Comparison of ENCODE assay signal across 1 cellular context in the genomic region with DNA sequence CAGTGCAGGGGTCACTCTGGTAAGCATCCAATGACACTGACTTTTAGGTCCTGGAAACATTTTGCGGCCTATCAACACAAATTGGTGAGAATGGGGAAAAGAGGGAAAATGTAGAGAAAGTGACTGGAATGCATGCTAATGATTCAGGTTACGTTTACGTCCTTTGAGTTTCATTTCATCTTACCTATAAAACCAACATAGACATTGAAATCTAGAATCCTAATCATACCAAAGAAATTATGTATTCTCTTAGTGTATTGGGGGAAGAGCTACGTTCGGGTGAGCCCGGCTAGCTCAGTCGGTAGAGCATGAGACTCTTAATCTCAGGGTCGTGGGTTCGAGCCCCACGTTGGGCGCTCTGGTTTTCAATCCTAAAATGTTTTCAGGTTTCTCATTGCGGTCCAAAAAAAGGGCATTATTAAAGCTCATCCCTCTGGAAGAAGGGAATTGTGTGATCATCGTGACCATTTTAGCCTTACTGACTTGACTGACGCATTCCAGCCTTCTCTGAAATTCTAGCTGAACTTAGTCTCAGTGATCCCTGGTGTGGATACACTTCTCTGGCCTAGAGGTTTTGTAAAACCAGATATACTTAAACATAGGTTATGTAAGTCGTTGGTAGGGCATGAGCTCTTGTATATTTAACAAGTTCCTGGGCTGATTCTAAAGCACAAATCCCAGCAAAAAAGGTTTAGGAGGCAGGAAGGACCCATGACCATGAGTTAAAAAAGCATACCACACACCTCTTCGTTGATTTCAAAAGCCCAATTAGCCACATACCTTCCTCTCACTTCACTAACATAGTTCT.
A peak's percentile ranks its signal among the peaks of the same experiment; 100 is the strongest.
TF ChIP-seq lines count a peak whose summit lies in the region.

No MANE protein-coding gene starts in this region.

TF ChIP-seq in HepG2, 621 proteins besides CTCF, POLR2A, EP300 and RAD21 (continued from another document and continues in another):
- TF ChIP-seq, protein P1, sequence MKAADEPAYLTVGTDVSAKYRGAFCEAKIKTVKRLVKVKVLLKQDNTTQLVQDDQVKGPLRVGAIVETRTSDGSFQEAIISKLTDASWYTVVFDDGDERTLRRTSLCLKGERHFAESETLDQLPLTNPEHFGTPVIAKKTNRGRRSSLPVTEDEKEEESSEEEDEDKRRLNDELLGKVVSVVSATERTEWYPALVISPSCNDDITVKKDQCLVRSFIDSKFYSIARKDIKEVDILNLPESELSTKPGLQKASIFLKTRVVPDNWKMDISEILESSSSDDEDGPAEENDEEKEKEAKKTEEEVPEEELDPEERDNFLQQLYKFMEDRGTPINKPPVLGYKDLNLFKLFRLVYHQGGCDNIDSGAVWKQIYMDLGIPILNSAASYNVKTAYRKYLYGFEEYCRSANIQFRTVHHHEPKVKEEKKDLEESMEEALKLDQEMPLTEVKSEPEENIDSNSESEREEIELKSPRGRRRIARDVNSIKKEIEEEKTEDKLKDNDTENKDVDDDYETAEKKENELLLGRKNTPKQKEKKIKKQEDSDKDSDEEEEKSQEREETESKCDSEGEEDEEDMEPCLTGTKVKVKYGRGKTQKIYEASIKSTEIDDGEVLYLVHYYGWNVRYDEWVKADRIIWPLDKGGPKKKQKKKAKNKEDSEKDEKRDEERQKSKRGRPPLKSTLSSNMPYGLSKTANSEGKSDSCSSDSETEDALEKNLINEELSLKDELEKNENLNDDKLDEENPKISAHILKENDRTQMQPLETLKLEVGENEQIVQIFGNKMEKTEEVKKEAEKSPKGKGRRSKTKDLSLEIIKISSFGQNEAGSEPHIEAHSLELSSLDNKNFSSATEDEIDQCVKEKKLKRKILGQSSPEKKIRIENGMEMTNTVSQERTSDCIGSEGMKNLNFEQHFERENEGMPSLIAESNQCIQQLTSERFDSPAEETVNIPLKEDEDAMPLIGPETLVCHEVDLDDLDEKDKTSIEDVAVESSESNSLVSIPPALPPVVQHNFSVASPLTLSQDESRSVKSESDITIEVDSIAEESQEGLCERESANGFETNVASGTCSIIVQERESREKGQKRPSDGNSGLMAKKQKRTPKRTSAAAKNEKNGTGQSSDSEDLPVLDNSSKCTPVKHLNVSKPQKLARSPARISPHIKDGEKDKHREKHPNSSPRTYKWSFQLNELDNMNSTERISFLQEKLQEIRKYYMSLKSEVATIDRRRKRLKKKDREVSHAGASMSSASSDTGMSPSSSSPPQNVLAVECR (CRISPR knock-in tag; IDR thresholded peaks at IDR 0.05; ENCODE audit: borderline replicate concordance) = peak; percentile 62; the same call in 1 of the 2 replicates
- peak; percentile 72; the same call in 1 of the 2 replicates for TF ChIP-seq ZKSCAN1 (IDR thresholded peaks at IDR 0.05; ENCODE audit: low read length)
- peak; percentile 57 for TF ChIP-seq GATAD1 (CRISPR knock-in tag; IDR thresholded peaks at IDR 0.05)
- TF ChIP-seq, protein P2, sequence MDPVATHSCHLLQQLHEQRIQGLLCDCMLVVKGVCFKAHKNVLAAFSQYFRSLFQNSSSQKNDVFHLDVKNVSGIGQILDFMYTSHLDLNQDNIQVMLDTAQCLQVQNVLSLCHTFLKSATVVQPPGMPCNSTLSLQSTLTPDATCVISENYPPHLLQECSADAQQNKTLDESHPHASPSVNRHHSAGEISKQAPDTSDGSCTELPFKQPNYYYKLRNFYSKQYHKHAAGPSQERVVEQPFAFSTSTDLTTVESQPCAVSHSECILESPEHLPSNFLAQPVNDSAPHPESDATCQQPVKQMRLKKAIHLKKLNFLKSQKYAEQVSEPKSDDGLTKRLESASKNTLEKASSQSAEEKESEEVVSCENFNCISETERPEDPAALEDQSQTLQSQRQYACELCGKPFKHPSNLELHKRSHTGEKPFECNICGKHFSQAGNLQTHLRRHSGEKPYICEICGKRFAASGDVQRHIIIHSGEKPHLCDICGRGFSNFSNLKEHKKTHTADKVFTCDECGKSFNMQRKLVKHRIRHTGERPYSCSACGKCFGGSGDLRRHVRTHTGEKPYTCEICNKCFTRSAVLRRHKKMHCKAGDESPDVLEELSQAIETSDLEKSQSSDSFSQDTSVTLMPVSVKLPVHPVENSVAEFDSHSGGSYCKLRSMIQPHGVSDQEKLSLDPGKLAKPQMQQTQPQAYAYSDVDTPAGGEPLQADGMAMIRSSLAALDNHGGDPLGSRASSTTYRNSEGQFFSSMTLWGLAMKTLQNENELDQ (CRISPR knock-in tag; IDR thresholded peaks at IDR 0.05; ENCODE audit: borderline replicate concordance) = no peak
- TF ChIP-seq, protein P3, sequence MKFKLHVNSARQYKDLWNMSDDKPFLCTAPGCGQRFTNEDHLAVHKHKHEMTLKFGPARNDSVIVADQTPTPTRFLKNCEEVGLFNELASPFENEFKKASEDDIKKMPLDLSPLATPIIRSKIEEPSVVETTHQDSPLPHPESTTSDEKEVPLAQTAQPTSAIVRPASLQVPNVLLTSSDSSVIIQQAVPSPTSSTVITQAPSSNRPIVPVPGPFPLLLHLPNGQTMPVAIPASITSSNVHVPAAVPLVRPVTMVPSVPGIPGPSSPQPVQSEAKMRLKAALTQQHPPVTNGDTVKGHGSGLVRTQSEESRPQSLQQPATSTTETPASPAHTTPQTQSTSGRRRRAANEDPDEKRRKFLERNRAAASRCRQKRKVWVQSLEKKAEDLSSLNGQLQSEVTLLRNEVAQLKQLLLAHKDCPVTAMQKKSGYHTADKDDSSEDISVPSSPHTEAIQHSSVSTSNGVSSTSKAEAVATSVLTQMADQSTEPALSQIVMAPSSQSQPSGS (CRISPR knock-in tag; IDR thresholded peaks at IDR 0.05) = peak; percentile 55; the same call in 1 of the 2 replicates
- TF ChIP-seq, protein P4, sequence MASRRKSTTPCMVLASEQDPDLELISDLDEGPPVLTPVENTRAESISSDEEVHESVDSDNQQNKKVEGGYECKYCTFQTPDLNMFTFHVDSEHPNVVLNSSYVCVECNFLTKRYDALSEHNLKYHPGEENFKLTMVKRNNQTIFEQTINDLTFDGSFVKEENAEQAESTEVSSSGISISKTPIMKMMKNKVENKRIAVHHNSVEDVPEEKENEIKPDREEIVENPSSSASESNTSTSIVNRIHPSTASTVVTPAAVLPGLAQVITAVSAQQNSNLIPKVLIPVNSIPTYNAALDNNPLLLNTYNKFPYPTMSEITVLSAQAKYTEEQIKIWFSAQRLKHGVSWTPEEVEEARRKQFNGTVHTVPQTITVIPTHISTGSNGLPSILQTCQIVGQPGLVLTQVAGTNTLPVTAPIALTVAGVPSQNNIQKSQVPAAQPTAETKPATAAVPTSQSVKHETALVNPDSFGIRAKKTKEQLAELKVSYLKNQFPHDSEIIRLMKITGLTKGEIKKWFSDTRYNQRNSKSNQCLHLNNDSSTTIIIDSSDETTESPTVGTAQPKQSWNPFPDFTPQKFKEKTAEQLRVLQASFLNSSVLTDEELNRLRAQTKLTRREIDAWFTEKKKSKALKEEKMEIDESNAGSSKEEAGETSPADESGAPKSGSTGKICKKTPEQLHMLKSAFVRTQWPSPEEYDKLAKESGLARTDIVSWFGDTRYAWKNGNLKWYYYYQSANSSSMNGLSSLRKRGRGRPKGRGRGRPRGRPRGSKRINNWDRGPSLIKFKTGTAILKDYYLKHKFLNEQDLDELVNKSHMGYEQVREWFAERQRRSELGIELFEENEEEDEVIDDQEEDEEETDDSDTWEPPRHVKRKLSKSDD (CRISPR knock-in tag; IDR thresholded peaks at IDR 0.05; ENCODE audit: low read depth) = peak; percentile 75; the same call in 1 of the 2 replicates
- TF ChIP-seq, protein P5, sequence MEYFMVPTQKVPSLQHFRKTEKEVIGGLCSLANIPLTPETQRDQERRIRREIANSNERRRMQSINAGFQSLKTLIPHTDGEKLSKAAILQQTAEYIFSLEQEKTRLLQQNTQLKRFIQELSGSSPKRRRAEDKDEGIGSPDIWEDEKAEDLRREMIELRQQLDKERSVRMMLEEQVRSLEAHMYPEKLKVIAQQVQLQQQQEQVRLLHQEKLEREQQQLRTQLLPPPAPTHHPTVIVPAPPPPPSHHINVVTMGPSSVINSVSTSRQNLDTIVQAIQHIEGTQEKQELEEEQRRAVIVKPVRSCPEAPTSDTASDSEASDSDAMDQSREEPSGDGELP (IDR thresholded peaks at IDR 0.05; ENCODE audit: borderline replicate concordance, low read depth) = no peak
- TF ChIP-seq ZNF180 (CRISPR knock-in tag; IDR thresholded peaks at IDR 0.05; ENCODE audit: borderline replicate concordance, low read depth) = no peak
- TF ChIP-seq, protein P6, sequence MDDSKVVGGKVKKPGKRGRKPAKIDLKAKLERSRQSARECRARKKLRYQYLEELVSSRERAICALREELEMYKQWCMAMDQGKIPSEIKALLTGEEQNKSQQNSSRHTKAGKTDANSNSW (CRISPR knock-in tag; IDR thresholded peaks at IDR 0.05; ENCODE audit: borderline replicate concordance) = no peak
- no peak; the same call in 1 of the 2 replicates for TF ChIP-seq ZNF788 (CRISPR knock-in tag; IDR thresholded peaks at IDR 0.05; ENCODE audit: borderline replicate concordance)
- peak; percentile 72 for TF ChIP-seq PHF5A (CRISPR knock-in tag; IDR thresholded peaks at IDR 0.05; ENCODE audit: low read depth, unreplicated experiment)
- TF ChIP-seq, protein P7, sequence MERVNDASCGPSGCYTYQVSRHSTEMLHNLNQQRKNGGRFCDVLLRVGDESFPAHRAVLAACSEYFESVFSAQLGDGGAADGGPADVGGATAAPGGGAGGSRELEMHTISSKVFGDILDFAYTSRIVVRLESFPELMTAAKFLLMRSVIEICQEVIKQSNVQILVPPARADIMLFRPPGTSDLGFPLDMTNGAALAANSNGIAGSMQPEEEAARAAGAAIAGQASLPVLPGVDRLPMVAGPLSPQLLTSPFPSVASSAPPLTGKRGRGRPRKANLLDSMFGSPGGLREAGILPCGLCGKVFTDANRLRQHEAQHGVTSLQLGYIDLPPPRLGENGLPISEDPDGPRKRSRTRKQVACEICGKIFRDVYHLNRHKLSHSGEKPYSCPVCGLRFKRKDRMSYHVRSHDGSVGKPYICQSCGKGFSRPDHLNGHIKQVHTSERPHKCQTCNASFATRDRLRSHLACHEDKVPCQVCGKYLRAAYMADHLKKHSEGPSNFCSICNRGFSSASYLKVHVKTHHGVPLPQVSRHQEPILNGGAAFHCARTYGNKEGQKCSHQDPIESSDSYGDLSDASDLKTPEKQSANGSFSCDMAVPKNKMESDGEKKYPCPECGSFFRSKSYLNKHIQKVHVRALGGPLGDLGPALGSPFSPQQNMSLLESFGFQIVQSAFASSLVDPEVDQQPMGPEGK (CRISPR knock-in tag; IDR thresholded peaks at IDR 0.05) = peak; percentile 40; the same call in 1 of the 2 replicates
- TF ChIP-seq HOXA7 (CRISPR knock-in tag; IDR thresholded peaks at IDR 0.05) = no peak
- no peak for TF ChIP-seq ATRX (CRISPR knock-in tag; IDR thresholded peaks at IDR 0.05; ENCODE audit: borderline replicate concordance)
- no peak for TF ChIP-seq REL (CRISPR knock-in tag; conservative IDR thresholded peaks at IDR 0.05)
- TF ChIP-seq SYNCRIP (IDR thresholded peaks at IDR 0.05; ENCODE audit: insufficient read depth, low read depth, low read length) = no peak
- no peak for TF ChIP-seq PCBP2 (optimal IDR thresholded peaks at IDR 0.05; ENCODE audit: low read depth, low read length, poor library complexity, severe bottlenecking)
- TF ChIP-seq HOXA5 (CRISPR knock-in tag; IDR thresholded peaks at IDR 0.05) = peak; percentile 94
- TF ChIP-seq, protein P8, sequence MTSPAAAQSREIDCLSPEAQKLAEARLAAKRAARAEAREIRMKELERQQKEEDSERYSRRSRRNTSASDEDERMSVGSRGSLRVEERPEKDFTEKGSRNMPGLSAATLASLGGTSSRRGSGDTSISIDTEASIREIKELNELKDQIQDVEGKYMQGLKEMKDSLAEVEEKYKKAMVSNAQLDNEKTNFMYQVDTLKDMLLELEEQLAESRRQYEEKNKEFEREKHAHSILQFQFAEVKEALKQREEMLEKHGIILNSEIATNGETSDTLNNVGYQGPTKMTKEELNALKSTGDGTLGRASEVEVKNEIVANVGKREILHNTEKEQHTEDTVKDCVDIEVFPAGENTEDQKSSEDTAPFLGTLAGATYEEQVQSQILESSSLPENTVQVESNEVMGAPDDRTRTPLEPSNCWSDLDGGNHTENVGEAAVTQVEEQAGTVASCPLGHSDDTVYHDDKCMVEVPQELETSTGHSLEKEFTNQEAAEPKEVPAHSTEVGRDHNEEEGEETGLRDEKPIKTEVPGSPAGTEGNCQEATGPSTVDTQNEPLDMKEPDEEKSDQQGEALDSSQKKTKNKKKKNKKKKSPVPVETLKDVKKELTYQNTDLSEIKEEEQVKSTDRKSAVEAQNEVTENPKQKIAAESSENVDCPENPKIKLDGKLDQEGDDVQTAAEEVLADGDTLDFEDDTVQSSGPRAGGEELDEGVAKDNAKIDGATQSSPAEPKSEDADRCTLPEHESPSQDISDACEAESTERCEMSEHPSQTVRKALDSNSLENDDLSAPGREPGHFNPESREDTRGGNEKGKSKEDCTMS (CRISPR knock-in tag; conservative IDR thresholded peaks at IDR 0.05) = no peak
- peak; percentile 59; the same call in 1 of the 2 replicates for TF ChIP-seq MEIS2 (CRISPR knock-in tag; IDR thresholded peaks at IDR 0.05)
- no peak for TF ChIP-seq KLF13 (CRISPR knock-in tag; IDR thresholded peaks at IDR 0.05)
- no peak for TF ChIP-seq ONECUT2 (CRISPR knock-in tag; IDR thresholded peaks at IDR 0.05)
- TF ChIP-seq, protein P9, sequence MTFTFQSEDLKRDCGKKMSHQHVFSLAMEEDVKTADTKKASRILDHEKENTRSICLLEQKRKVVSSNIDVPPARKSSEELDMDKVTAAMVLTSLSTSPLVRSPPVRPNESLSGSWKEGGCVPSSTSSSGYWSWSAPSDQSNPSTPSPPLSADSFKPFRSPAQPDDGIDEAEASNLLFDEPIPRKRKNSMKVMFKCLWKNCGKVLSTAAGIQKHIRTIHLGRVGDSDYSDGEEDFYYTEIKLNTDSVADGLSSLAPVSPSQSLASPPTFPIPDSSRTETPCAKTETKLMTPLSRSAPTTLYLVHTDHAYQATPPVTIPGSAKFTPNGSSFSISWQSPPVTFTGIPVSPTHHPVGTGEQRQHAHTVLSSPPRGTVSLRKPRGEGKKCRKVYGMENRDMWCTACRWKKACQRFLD (CRISPR knock-in tag; IDR thresholded peaks at IDR 0.05; ENCODE audit: borderline replicate concordance) = no peak; the same call in 1 of the 2 replicates
- TF ChIP-seq ZSCAN29 (CRISPR knock-in tag; conservative IDR thresholded peaks at IDR 0.05) = peak; percentile 67; the same call in 1 of the 2 replicates
